In genomic region chr2:72892506-72893173, GRCh38 we compare ENCODE assay signal across 9 cellular contexts. TPM values are rescaled to one million over a fixed set of nuclear protein-coding genes. Genes with fewer than 3 reads are reported as not detected.
DNase-seq lines count a peak whose midpoint lies in the region; ATAC-seq and TF ChIP-seq lines count a peak whose summit lies in the region.
"Had no signal": no experiment of that assay in that cellular context is flagged by ENCODE, and none has a peak within 500 bp of the region (broad histone marks: within the 10 kb centered on the region; RNA-seq: fewer than 3 reads in every experiment).

No MANE protein-coding gene starts in this region.

- H3K36me3 ChIP-seq in DND-41 (ENCODE audit: insufficient read depth, low read length) (no peaks in the 10 kb centered on the region), Peyer's patch (peaks cover 0 to 10% (median 0%) of the 10 kb centered on the region in 3 donors), gastroesophageal sphincter (peaks cover 0 to 38% of the 10 kb centered on the region in 2 donors)

- H3K4me3 ChIP-seq in DND-41 (ENCODE audit: low read depth in 1 of 2, low read length in 2 of 2), result no peak overlapping the region
- no peak overlapping the region for H3K4me3 ChIP-seq in Peyer's patch
- no peak overlapping the region for H3K4me3 ChIP-seq in gastroesophageal sphincter

- no peak overlapping the region for H3K27ac Mint-ChIP-seq in activated T-helper 2 cell treated with anti-CD3 and anti-CD28 coated beads, Interferon-gamma antibody, Interleukin-2, Interleukin-4, amounts not matched to agents 10 μg/mL and 5 μg/mL and 100 μg/mL, durations not matched to agents 14 hours and 24 hours and 36 hours
- no peak overlapping the region for H3K27ac Mint-ChIP-seq in osteocyte (ENCODE audit: unreplicated experiment)
- H3K27ac Mint-ChIP-seq: stimulated activated naive CD8-positive, alpha-beta T cell treated with anti-CD3 and anti-CD28 coated beads, Interleukin-15, Interleukin-2, amounts not matched to agents 100 ng/mL and 50 ng/mL, for 24 hours had no signal

- H3K4me1 Mint-ChIP-seq in activated T-helper 2 cell treated with anti-CD3 and anti-CD28 coated beads, Interferon-gamma antibody, Interleukin-2, Interleukin-4, amounts not matched to agents 10 μg/mL and 5 μg/mL and 100 μg/mL, durations not matched to agents 14 hours and 24 hours and 36 hours (ENCODE audit: low read depth), result peaks cover 1% of the 10 kb centered on the region
- peaks cover 4% of the 10 kb centered on the region for H3K4me1 Mint-ChIP-seq in osteocyte (ENCODE audit: unreplicated experiment)

- H2AFZ ChIP-seq in DND-41 (ENCODE audit: low read depth, low read length), result no peak overlapping the region

- H3K9me3 Mint-ChIP-seq in activated T-helper 2 cell treated with anti-CD3 and anti-CD28 coated beads, Interferon-gamma antibody, Interleukin-2, Interleukin-4, amounts not matched to agents 10 μg/mL and 5 μg/mL and 100 μg/mL, durations not matched to agents 14 hours and 24 hours and 36 hours, result no peaks in the 10 kb centered on the region
- no peaks in the 10 kb centered on the region for H3K9me3 Mint-ChIP-seq in osteocyte (ENCODE audit: unreplicated experiment)
- H3K9me3 Mint-ChIP-seq: stimulated activated naive CD8-positive, alpha-beta T cell treated with anti-CD3 and anti-CD28 coated beads, Interleukin-15, Interleukin-2, amounts not matched to agents 100 ng/mL and 50 ng/mL, for 24 hours had no signal

- ATAC-seq in DND-41 (ENCODE audit: insufficient read depth, low read depth), result peak; percentile 94
- ATAC-seq in GM21381 (IDR thresholded peaks at IDR 0.05; ENCODE audit: unreplicated experiment), result peak; percentile 52
- peak; percentile 61 for ATAC-seq in gastroesophageal sphincter

- H3K27me3 Mint-ChIP-seq in activated T-helper 2 cell treated with anti-CD3 and anti-CD28 coated beads, Interferon-gamma antibody, Interleukin-2, Interleukin-4, amounts not matched to agents 10 μg/mL and 5 μg/mL and 100 μg/mL, durations not matched to agents 14 hours and 24 hours and 36 hours (ENCODE audit: low read depth), result peaks cover 16% of the 10 kb centered on the region
- H3K27me3 Mint-ChIP-seq in osteocyte (ENCODE audit: unreplicated experiment), result peaks cover 37% of the 10 kb centered on the region

- H3K4me2 ChIP-seq in DND-41 (ENCODE audit: insufficient read depth, low read length), result no peak overlapping the region

- no peak overlapping the region for H3K9ac ChIP-seq in DND-41 (ENCODE audit: low read depth, low read length)

- H3K27me3 ChIP-seq in DND-41 (ENCODE audit: insufficient read depth, low read length, poor library complexity), result peaks cover 4% of the 10 kb centered on the region
- no peaks in the 10 kb centered on the region for H3K27me3 ChIP-seq in Peyer's patch
- peaks cover 20% of the 10 kb centered on the region for H3K27me3 ChIP-seq in gastroesophageal sphincter

- H3K4me1 ChIP-seq in DND-41 (ENCODE audit: insufficient read depth, low read length) (no peaks in the 10 kb centered on the region), Peyer's patch (peaks cover 0 to 39% (median 3%) of the 10 kb centered on the region in 4 donors), gastroesophageal sphincter (peaks cover 3 to 46% (median 22%) of the 10 kb centered on the region in 3 donors)

- no peaks in the 10 kb centered on the region for H3K36me3 Mint-ChIP-seq in activated T-helper 2 cell treated with anti-CD3 and anti-CD28 coated beads, Interferon-gamma antibody, Interleukin-2, Interleukin-4, amounts not matched to agents 10 μg/mL and 5 μg/mL and 100 μg/mL, durations not matched to agents 14 hours and 24 hours and 36 hours (ENCODE audit: low read depth)
- peaks cover 4% of the 10 kb centered on the region for H3K36me3 Mint-ChIP-seq in osteocyte (ENCODE audit: unreplicated experiment)

- WGBS in gastroesophageal sphincter (ENCODE audit: low coverage in 1 of 2), 2 donors, result 0 to 33% methylated on average over 1 to 6 of the region's 11 CpGs

- intact Hi-C loops in activated T-helper 2 cell treated with anti-CD3 and anti-CD28 coated beads, Interferon-gamma antibody, Interleukin-2, Interleukin-4, amounts not matched to agents 10 μg/mL and 5 μg/mL and 100 μg/mL, durations not matched to agents 14 hours and 24 hours and 36 hours (cut with micrococcal nuclease), result loop anchor here (1.0 to 5.0 kb wide), 3 partner anchors 81 to 285 kb away; no protein-coding TSS in a partner anchor

- H3K27ac ChIP-seq in DND-41 (ENCODE audit: low read length) (no peak overlapping the region), Peyer's patch (no peak overlapping the region), gastroesophageal sphincter (no peak overlapping the region)

- peak; percentile 75 for TF ChIP-seq CTCF in DND-41 (IDR thresholded peaks at IDR 0.05; ENCODE audit: borderline replicate concordance, extremely low read depth, low read length, poor library complexity, severe bottlenecking)
- peak in 4 of 6 experiments; percentile 60 to 90 (median 84) for TF ChIP-seq CTCF in Peyer's patch (IDR thresholded peaks at IDR 0.05)
- peak in 3 of 4 experiments; percentile 51 to 81 (median 66) for TF ChIP-seq CTCF in gastroesophageal sphincter (IDR thresholded peaks at IDR 0.05)
- peak; percentile 88 for TF ChIP-seq CTCF in osteocyte (IDR thresholded peaks at IDR 0.05)

- DNase-seq in DND-41, result peak; percentile 54
- peak; percentile 61 for DNase-seq in HT1080 (ENCODE audit: low read depth)
- peak in 2 of 3 donors; percentile 76 to 82 for DNase-seq in Peyer's patch
- DNase-seq in activated T-helper 2 cell treated with anti-CD3 and anti-CD28 coated beads, Interferon-gamma antibody, Interleukin-2, Interleukin-4, amounts not matched to agents 10 μg/mL and 5 μg/mL and 100 μg/mL, durations not matched to agents 14 hours and 24 hours and 36 hours (ENCODE audit: low spot score), result peak; percentile 27
- DNase-seq in osteocyte (ENCODE audit: extremely low spot score, unreplicated experiment), result peak; percentile 91
- no peak for DNase-seq in cortex of kidney (lab: John Stamatoyannopoulos, UW)

- H3K9me3 ChIP-seq in DND-41 (ENCODE audit: insufficient read depth, low read length, severe bottlenecking) (no peaks in the 10 kb centered on the region), Peyer's patch (no peaks in the 10 kb centered on the region), gastroesophageal sphincter (no peaks in the 10 kb centered on the region)

- no peak for TF ChIP-seq POLR2A in Peyer's patch (IDR thresholded peaks at IDR 0.05)
- TF ChIP-seq POLR2A in gastroesophageal sphincter (IDR thresholded peaks at IDR 0.05), result no peak

- H3K4me3 Mint-ChIP-seq in activated T-helper 2 cell treated with anti-CD3 and anti-CD28 coated beads, Interferon-gamma antibody, Interleukin-2, Interleukin-4, amounts not matched to agents 10 μg/mL and 5 μg/mL and 100 μg/mL, durations not matched to agents 14 hours and 24 hours and 36 hours (ENCODE audit: low read depth), result no peak overlapping the region
- no peak overlapping the region for H3K4me3 Mint-ChIP-seq in osteocyte (ENCODE audit: unreplicated experiment)
- H3K4me3 Mint-ChIP-seq: stimulated activated naive CD8-positive, alpha-beta T cell treated with anti-CD3 and anti-CD28 coated beads, Interleukin-15, Interleukin-2, amounts not matched to agents 100 ng/mL and 50 ng/mL, for 24 hours had no signal

- H4K20me1 ChIP-seq in DND-41 (ENCODE audit: insufficient read depth, low read length), result peaks cover 8% of the 10 kb centered on the region; the same call in 1 of the 2 replicates

- no peak for TF ChIP-seq EP300 in gastroesophageal sphincter (IDR thresholded peaks at IDR 0.05)

- H3K79me2 ChIP-seq in DND-41 (ENCODE audit: insufficient read depth, low read length), result no peaks in the 10 kb centered on the region

RNA-seq across cellular contexts. Expression of gene SPR, which starts 5.4 kb away (rescaled TPM):
- total RNA-seq in HT1080 (2014; rRNA removed; shearing (Covaris generic)), result 62.4 and 64.4 TPM in 2 replicates
- polyA plus RNA-seq in HT1080 (2015; cell fraction: cytosol; rRNA removed), result 43.3 and 48.2 TPM in 2 replicates
- 24.9 and 26.2 TPM in 2 replicates for polyA plus RNA-seq in HT1080 (2015; cell fraction: nucleus; rRNA removed)
- total RNA-seq in Peyer's patch (10 to 100 TPM; 28.1 to 66.0 (median 52.1) TPM), gastroesophageal sphincter (10 to 100 TPM; 26.1 to 48.5 (median 39.4) TPM), osteocyte (6.2 and 7.1 TPM in 2 replicates)
- 9.5 and 9.9 TPM in 2 replicates for total RNA-seq in activated T-helper 2 cell treated with anti-CD3 and anti-CD28 coated beads, Interferon-gamma antibody, Interleukin-2, Interleukin-4, amounts not matched to agents 10 μg/mL and 5 μg/mL and 100 μg/mL, durations not matched to agents 14 hours and 24 hours and 36 hours

RNA-seq across cellular contexts. Expression of gene EMX1, which starts 24.7 kb away (rescaled TPM):
- not detected in 2 replicates for total RNA-seq in HT1080 (2014; rRNA removed; shearing (Covaris generic))
- polyA plus RNA-seq in HT1080 (2015; cell fraction: cytosol; rRNA removed), result not detected in 2 replicates
- polyA plus RNA-seq in HT1080 (2015; cell fraction: nucleus; rRNA removed), result not detected in 2 replicates
- 10 to 100 TPM in 1 of 4 donors, 1 to 10 TPM in 2, not detected in 1; 1.1 to 10.0 (median 3.4) TPM for total RNA-seq in Peyer's patch
- not detected in 2 replicates for total RNA-seq in activated T-helper 2 cell treated with anti-CD3 and anti-CD28 coated beads, Interferon-gamma antibody, Interleukin-2, Interleukin-4, amounts not matched to agents 10 μg/mL and 5 μg/mL and 100 μg/mL, durations not matched to agents 14 hours and 24 hours and 36 hours
- total RNA-seq in gastroesophageal sphincter, result under 1 TPM in 1 of 4 donors, not detected in 3; 0.15 TPM
- not detected in 2 replicates for total RNA-seq in osteocyte
